In the genomic region with DNA sequence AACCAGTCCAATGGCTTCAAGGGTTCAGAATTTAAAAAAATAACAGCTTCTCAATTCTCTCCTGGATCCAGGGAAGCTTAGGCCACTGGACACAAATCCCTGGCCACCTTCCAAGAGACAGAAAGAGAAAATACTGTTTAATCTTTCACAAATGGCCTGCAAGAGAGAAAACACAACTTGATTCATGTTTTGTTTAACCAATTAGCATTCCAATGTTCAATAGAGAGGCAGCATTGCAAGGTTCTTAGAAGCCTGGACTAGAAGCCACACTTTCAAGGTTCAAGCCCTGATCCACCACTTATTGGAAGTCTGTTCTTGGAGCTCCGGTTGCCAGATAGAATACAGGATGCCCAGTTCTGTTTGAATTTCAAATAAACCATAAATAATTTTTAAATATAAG, we compare ENCODE assay signal across 22 cellular contexts.
"Had no signal": no experiment of that assay in that cellular context is flagged by ENCODE, and none has a peak within 500 bp of the region (broad histone marks: within the 10 kb centered on the region; RNA-seq: fewer than 3 reads in every experiment).

No MANE protein-coding gene starts in this region.

- ATAC-seq: activated CD4-positive, alpha-beta T cell treated with anti-CD3 and anti-CD28 coated beads for 36 hours; foreskin keratinocyte; left lung; natural killer cell treated with Interleukin-12 subunit alpha and Interleukin-12 subunit beta and Interleukin-15 and Interleukin-18, amount 100 ng/mL, for 72 hours had no signal

- H3K36me3 ChIP-seq: left lung, ovary, vagina had no signal

- H3K4me3 ChIP-seq: left lung, lung, ovary, testis, vagina had no signal

- H3K4me1 ChIP-seq: foreskin keratinocyte, left lung, testis, vagina had no signal

- H3K9me3 ChIP-seq: ovary, testis, vagina had no signal

- H3K27ac ChIP-seq: foreskin keratinocyte, left lung, ovary, testis, vagina had no signal

- H3K27me3 ChIP-seq: foreskin keratinocyte, left lung, ovary, testis, vagina had no signal

- DNase-seq: activated B cell treated with CpG ODN at 0.5 μM for 24 hours; activated CD4-positive, alpha-beta T cell treated with anti-CD3 and anti-CD28 coated beads for 36 hours; activated CD4-positive, alpha-beta T cell treated with anti-CD3 and anti-CD28 coated beads, Interleukin-2, amount 50 U/mL, for 4 hours; activated CD8-positive, alpha-beta memory T cell treated with anti-CD3 and anti-CD28 coated beads for 24 hours; activated CD8-positive, alpha-beta memory T cell treated with anti-CD3 and anti-CD28 coated beads, Interleukin-2, amount 50 U/mL, for 48 hours; activated naive CD4-positive, alpha-beta T cell treated with anti-CD3 and anti-CD28 coated beads for 36 hours; activated naive CD8-positive, alpha-beta T cell treated with anti-CD3 and anti-CD28 coated beads, Interleukin-2, amount 10 ng/mL, durations not matched to agents 7 days and 5 days; activated T-cell treated with anti-CD3 and anti-CD28 coated beads, Interleukin-2, amount 50 U/mL, for 48 hours; amygdala; cerebellar nuclear complex; cortex of kidney; endodermal cell; foreskin keratinocyte; left lung; midbrain; ovary; stimulated activated CD4-positive, alpha-beta T cell treated with anti-CD3 and anti-CD28 coated beads, Interleukin-2, amount 100 ng/mL, for 48 hours; stimulated activated naive CD4-positive, alpha-beta T cell; testis had no signal
